Comparison of ENCODE assay signal across 2 cellular contexts in genomic region chr22:20450551-20450906, GRCh38.
A peak's percentile ranks its signal among the peaks of the same experiment; 100 is the strongest.
TF ChIP-seq lines count a peak whose summit lies in the region.

No MANE protein-coding gene starts in this region.

TF ChIP-seq in K562, 482 proteins besides CTCF, POLR2A, EP300 and RAD21:
- TF ChIP-seq SIN3A (IDR thresholded peaks at IDR 0.05; ENCODE audit: borderline replicate concordance in 2 of 2, control insufficient read depth in 1 of 2, low read depth in 2 of 2, low read length in 2 of 2) (no peak), RFX7 (CRISPR knock-in tag; IDR thresholded peaks at IDR 0.05) (0 out of 2 replicates have a peak, but pooled peaks have one; percentile 24), ZNF655 (CRISPR knock-in tag; IDR thresholded peaks at IDR 0.05) (no peak), ZNF3 (CRISPR knock-in tag; IDR thresholded peaks at IDR 0.05) (no peak), ZC3H4 (CRISPR knock-in tag; IDR thresholded peaks at IDR 0.05; ENCODE audit: borderline replicate concordance) (0 out of 2 replicates have a peak, but pooled peaks have one; percentile 52), ZNF143 (CRISPR knock-in tag; IDR thresholded peaks at IDR 0.05) (no peak)
TF ChIP-seq in K562: peak in this region for 2.

TF ChIP-seq in HepG2, 621 proteins besides CTCF, POLR2A, EP300 and RAD21:
- TF ChIP-seq ZSCAN21 (CRISPR knock-in tag; IDR thresholded peaks at IDR 0.05; ENCODE audit: borderline replicate concordance) (no peak), PCBP1 (IDR thresholded peaks at IDR 0.05; ENCODE audit: borderline replicate concordance, low read depth, low read length) (no peak), MYC (CRISPR knock-in tag; IDR thresholded peaks at IDR 0.05; ENCODE audit: borderline replicate concordance) (no peak), AFF4 (CRISPR knock-in tag; IDR thresholded peaks at IDR 0.05) (no peak), CHD4 (IDR thresholded peaks at IDR 0.05; ENCODE audit: borderline replicate concordance, low read length) (no peak), ZKSCAN8 (CRISPR knock-in tag; IDR thresholded peaks at IDR 0.05; ENCODE audit: borderline replicate concordance) (no peak), ZNF513 (CRISPR knock-in tag; conservative IDR thresholded peaks at IDR 0.05) (no peak), ZNF879 (CRISPR knock-in tag; IDR thresholded peaks at IDR 0.05) (no peak), SRSF1 (optimal IDR thresholded peaks at IDR 0.05; ENCODE audit: low read depth, low read length) (no peak)
